Comparison of ENCODE assay signal across 1 cellular context in genomic region chr6:30556006-30556713, GRCh38.
A peak's percentile ranks its signal among the peaks of the same experiment; 100 is the strongest.
TF ChIP-seq lines count a peak whose summit lies in the region.

Gene GNL1, minus strand, starts transcription at chr6:30556489. Its CDS starts 286 bp downstream, at chr6:30556203.

TF ChIP-seq in HepG2, 621 proteins besides CTCF, POLR2A, EP300 and RAD21 (continued from another document and continues in another):
- TF ChIP-seq NFAT5 (CRISPR knock-in tag; IDR thresholded peaks at IDR 0.05) (no peak), ZKSCAN1 (IDR thresholded peaks at IDR 0.05; ENCODE audit: low read length) (no peak), ZNF615 (CRISPR knock-in tag; IDR thresholded peaks at IDR 0.05; ENCODE audit: borderline replicate concordance) (peak; percentile 81; the same call in 1 of the 2 replicates), ZBTB4 (CRISPR knock-in tag; IDR thresholded peaks at IDR 0.05; ENCODE audit: borderline replicate concordance) (peak; percentile 3; the same call in 1 of the 2 replicates), ZNF501 (CRISPR knock-in tag; IDR thresholded peaks at IDR 0.05) (no peak), ZBTB26 (CRISPR knock-in tag; IDR thresholded peaks at IDR 0.05; ENCODE audit: borderline replicate concordance) (peak; percentile 68), HHEX (CRISPR knock-in tag; IDR thresholded peaks at IDR 0.05) (peak; percentile 45; the same call in 1 of the 2 replicates), HNRNPLL (IDR thresholded peaks at IDR 0.05; ENCODE audit: low read depth, low read length, poor library complexity, severe bottlenecking) (peak; percentile 35), HOXA5 (CRISPR knock-in tag; IDR thresholded peaks at IDR 0.05) (peak; percentile 90; the same call in 1 of the 2 replicates), KDM1A (CRISPR knock-in tag; IDR thresholded peaks at IDR 0.05) (no peak), HMGA1 (CRISPR knock-in tag; conservative IDR thresholded peaks at IDR 0.05) (no peak), NFIB (CRISPR knock-in tag; IDR thresholded peaks at IDR 0.05; ENCODE audit: borderline replicate concordance) (no peak), TAF15 (IDR thresholded peaks at IDR 0.05; ENCODE audit: low read depth, low read length, poor library complexity, severe bottlenecking) (no peak), JUN (CRISPR knock-in tag; IDR thresholded peaks at IDR 0.05) (0 out of 2 replicates have a peak, but pooled peaks have one; percentile 62), THYN1 (CRISPR knock-in tag; IDR thresholded peaks at IDR 0.05; ENCODE audit: borderline replicate concordance, low read depth) (no peak), MAX (IDR thresholded peaks at IDR 0.05) (peak; percentile 87), SCMH1 (CRISPR knock-in tag; IDR thresholded peaks at IDR 0.05; ENCODE audit: borderline replicate concordance) (no peak), YEATS4 (CRISPR knock-in tag; IDR thresholded peaks at IDR 0.05; ENCODE audit: borderline replicate concordance) (no peak), ZNF782 (CRISPR knock-in tag; IDR thresholded peaks at IDR 0.05; ENCODE audit: borderline replicate concordance) (no peak; the same call in none of the 2 replicates), ZBTB1 (CRISPR knock-in tag; IDR thresholded peaks at IDR 0.05; ENCODE audit: borderline replicate concordance) (peak; percentile 12; the same call in 1 of the 2 replicates), HIVEP1 (CRISPR knock-in tag; IDR thresholded peaks at IDR 0.05) (peak; percentile 90), HOMEZ (CRISPR knock-in tag; IDR thresholded peaks at IDR 0.05; ENCODE audit: low read depth) (no peak; the same call in none of the 2 replicates), KDM4B (CRISPR knock-in tag; IDR thresholded peaks at IDR 0.05) (no peak), SRF (IDR thresholded peaks at IDR 0.05; ENCODE audit: low read depth, low read length) (0 out of 2 replicates have a peak, but pooled peaks have one; percentile 21), MAZ (IDR thresholded peaks at IDR 0.05; ENCODE audit: borderline replicate concordance, low read depth, low read length) (peak; percentile 95), MAZ (CRISPR knock-in tag; IDR thresholded peaks at IDR 0.05; ENCODE audit: low read depth) (peak; percentile 95), ZNF513 (CRISPR knock-in tag; conservative IDR thresholded peaks at IDR 0.05) (peak; percentile 97; the same call in 1 of the 2 replicates), ZBTB8A (CRISPR knock-in tag; IDR thresholded peaks at IDR 0.05; ENCODE audit: borderline replicate concordance, low read depth) (0 out of 2 replicates have a peak, but pooled peaks have one; percentile 60), MAFK (conservative IDR thresholded peaks at IDR 0.05 in 1 of 2, IDR thresholded peaks at IDR 0.05 in 1 of 2; ENCODE audit: low read length in 2 of 2) (no peak), BRF2 (CRISPR knock-in tag; IDR thresholded peaks at IDR 0.05) (0 out of 2 replicates have a peak, but pooled peaks have one; percentile 45), ZNF3 (CRISPR knock-in tag; IDR thresholded peaks at IDR 0.05) (no peak), ZNF30 (CRISPR knock-in tag; IDR thresholded peaks at IDR 0.05) (no peak), NONO (IDR thresholded peaks at IDR 0.05) (no peak), NONO (CRISPR knock-in tag; conservative IDR thresholded peaks at IDR 0.05) (peak; percentile 67), ZNF891 (CRISPR knock-in tag; IDR thresholded peaks at IDR 0.05) (peak; percentile 64; the same call in 1 of the 2 replicates), DMAP1 (CRISPR knock-in tag; IDR thresholded peaks at IDR 0.05) (peak; percentile 60), ZNF713 (CRISPR knock-in tag; IDR thresholded peaks at IDR 0.05) (0 out of 2 replicates have a peak, but pooled peaks have one; percentile 50), POLR2AphosphoS5 (IDR thresholded peaks at IDR 0.05; ENCODE audit: low read depth, low read length) (peak; percentile 36; the same call in 1 of the 2 replicates), RORA (CRISPR knock-in tag; IDR thresholded peaks at IDR 0.05) (no peak), ZNF558 (CRISPR knock-in tag; IDR thresholded peaks at IDR 0.05; ENCODE audit: borderline replicate concordance) (no peak; the same call in 1 of the 2 replicates), RBM22 (optimal IDR thresholded peaks at IDR 0.05; ENCODE audit: low read length) (no peak), CERS6 (CRISPR knock-in tag; IDR thresholded peaks at IDR 0.05) (no peak), PRDM10 (CRISPR knock-in tag; IDR thresholded peaks at IDR 0.05; ENCODE audit: low read depth) (peak; percentile 99), FOSL2 (CRISPR knock-in tag; IDR thresholded peaks at IDR 0.05) (peak; percentile 62), KLF11 (CRISPR knock-in tag; IDR thresholded peaks at IDR 0.05) (no peak)
